Comparison of ENCODE assay signal across 8 cellular contexts in the genomic region with DNA sequence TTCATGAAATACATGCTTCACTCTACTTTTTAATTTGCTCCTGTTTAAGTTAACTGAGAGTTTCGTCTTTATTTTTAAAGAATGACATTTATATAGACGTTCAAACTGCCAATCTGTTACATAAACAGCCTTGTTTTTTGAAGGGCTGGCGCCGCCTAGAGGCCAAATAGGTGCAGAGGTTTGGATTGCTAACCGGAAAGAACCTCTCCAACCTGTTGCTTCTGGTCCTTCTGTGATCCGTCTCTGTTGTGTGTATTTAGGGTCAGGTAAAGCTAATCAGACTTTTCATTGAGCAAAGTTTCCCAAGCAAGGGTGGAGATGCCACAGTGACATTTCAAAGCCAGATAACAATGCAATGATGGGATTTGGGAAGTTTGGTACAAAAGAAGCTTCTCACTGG. TPM values are rescaled to one million over a fixed set of nuclear protein-coding genes. Genes with fewer than 3 reads are reported as not detected.
DNase-seq lines count a peak whose midpoint lies in the region; ATAC-seq, FAIRE-seq and TF ChIP-seq lines count a peak whose summit lies in the region.

No MANE protein-coding gene starts in this region.

- peak overlapping the region; percentile 54 for H3K27ac Mint-ChIP-seq in WTC11

- no peaks in the 10 kb centered on the region for H3K36me3 ChIP-seq in bronchial epithelial cell (ENCODE audit: control insufficient read depth, insufficient read depth, low read length)

- DNase-seq in A172 (ENCODE audit: low spot score) (peak; percentile 86), NCI-H2171 treated with DMSO at 0.1 percent for 48 hours (lab: John Stamatoyannopoulos, UW) (peak; percentile 75), WTC11 (ENCODE audit: low spot score) (peak; percentile 80), bronchial epithelial cell (ENCODE audit: low read depth) (peak; percentile 76), kidney glomerular epithelial cell (lab: John Stamatoyannopoulos, UW) (peak; percentile 79)
- peak; percentile 67 for DNase-seq in stimulated activated CD4-positive, alpha-beta T cell treated with anti-CD3 and anti-CD28 coated beads, Interleukin-2, amount 100 ng/mL, for 4 hours (ENCODE audit: low read depth)

- H3K4me3 Mint-ChIP-seq in WTC11: no peak overlapping the region

- no peak for FAIRE-seq in bronchial epithelial cell (lab: Jason Lieb, UNC)

- H3K36me3 Mint-ChIP-seq in WTC11: peaks cover 3% of the 10 kb centered on the region; the same call in 1 of the 2 replicates

- peaks cover 3% of the 10 kb centered on the region for H3K4me1 Mint-ChIP-seq in WTC11

- POLR2A ChIA-PET in WTC11 (lab: Charles Lee): no interaction called here

- no peak overlapping the region for H3K4me3 ChIP-seq in bronchial epithelial cell (ENCODE audit: low read depth, low read length)

- H3K27me3 Mint-ChIP-seq in WTC11 (ENCODE audit: low read depth): no peaks in the 10 kb centered on the region; the same call in 1 of the 2 replicates

- H3K9me3 Mint-ChIP-seq in WTC11: peaks cover 13% of the 10 kb centered on the region

- CTCF ChIA-PET in WTC11 (lab: Charles Lee): interaction anchor here (0.6 to 3.2 kb wide), 11 partner anchors 11 to 606 kb away, joined by 3 to 17 read pairs (median 5); no protein-coding TSS in a partner anchor

- H3K27me3 ChIP-seq in bronchial epithelial cell (ENCODE audit: control insufficient read depth, insufficient read depth, low read length): no peaks in the 10 kb centered on the region

- peak; percentile 83 for TF ChIP-seq CTCF in WTC11 (IDR thresholded peaks at IDR 0.05)
- peak; percentile 90 for TF ChIP-seq CTCF in bronchial epithelial cell (IDR thresholded peaks at IDR 0.05; ENCODE audit: insufficient read depth, low read length, severe bottlenecking)

- peak; percentile 84 for ATAC-seq in GM18502 (IDR thresholded peaks at IDR 0.05; ENCODE audit: poor library complexity, unreplicated experiment)
- ATAC-seq in HG03039 (IDR thresholded peaks at IDR 0.05; ENCODE audit: unreplicated experiment): peak; percentile 83
- ATAC-seq in WTC11: peak; percentile 73

TF ChIP-seq in WTC11, 78 proteins besides CTCF, POLR2A, EP300 and RAD21:
- TF ChIP-seq, protein P1, sequence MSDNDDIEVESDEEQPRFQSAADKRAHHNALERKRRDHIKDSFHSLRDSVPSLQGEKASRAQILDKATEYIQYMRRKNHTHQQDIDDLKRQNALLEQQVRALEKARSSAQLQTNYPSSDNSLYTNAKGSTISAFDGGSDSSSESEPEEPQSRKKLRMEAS (CRISPR knock-in tag; IDR thresholded peaks at IDR 0.05): no peak
- TF ChIP-seq NR2C2 (CRISPR knock-in tag; IDR thresholded peaks at IDR 0.05) (no peak), CREM (CRISPR knock-in tag; IDR thresholded peaks at IDR 0.05) (no peak), JUN (CRISPR knock-in tag; IDR thresholded peaks at IDR 0.05) (no peak)

RNA-seq across cellular contexts. Expression of a gene that starts 39.5 kb away (rescaled TPM):
- 8.7 and 12.7 TPM in 2 replicates for total RNA-seq in A172 (2014; rRNA removed; shearing (Covaris generic))
- 0.57 to 1.2 TPM (median 0.99 TPM) in 3 replicates for total RNA-seq in WTC11 (2021)
- 1.1 and 1.2 TPM in 2 replicates for total RNA-seq in bronchial epithelial cell
